24 cellular contexts compared by ENCODE assay signal in the genomic region with DNA sequence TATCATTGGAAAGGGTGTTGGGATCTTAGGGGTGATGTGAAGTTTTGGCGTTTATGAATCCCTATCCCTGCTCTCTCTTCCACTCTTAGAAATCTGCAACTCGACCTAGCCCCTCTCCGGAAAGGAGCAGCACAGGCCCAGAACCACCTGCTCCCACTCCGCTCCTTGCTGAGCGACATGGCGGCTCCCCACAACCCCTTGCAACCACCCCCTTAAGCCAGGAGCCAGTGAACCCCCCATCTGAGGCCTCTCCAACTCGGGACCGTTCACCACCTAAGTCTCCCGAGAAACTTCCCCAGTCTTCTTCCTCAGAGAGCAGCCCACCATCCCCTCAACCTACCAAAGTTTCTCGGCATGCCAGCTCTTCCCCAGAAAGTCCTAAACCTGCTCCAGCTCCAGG. TPM values are rescaled to one million over a fixed set of nuclear protein-coding genes. Genes with fewer than 3 reads are reported as not detected.
DNase-seq lines count a peak whose midpoint lies in the region; ATAC-seq and TF ChIP-seq lines count a peak whose summit lies in the region.
"Had no signal": no experiment of that assay in that cellular context is flagged by ENCODE, and none has a peak within 500 bp of the region (broad histone marks: within the 10 kb centered on the region; RNA-seq: fewer than 3 reads in every experiment).

No MANE protein-coding gene starts in this region.

- H3K9me3 Mint-ChIP-seq in activated T-cell treated with anti-CD3 and anti-CD28 coated beads, Interleukin-2, amount 50 U/mL, for 72 hours: no peaks in the 10 kb centered on the region
- no peaks in the 10 kb centered on the region for H3K9me3 Mint-ChIP-seq in CD4-positive, alpha-beta T cell
- H3K9me3 Mint-ChIP-seq in central memory CD8-positive, alpha-beta T cell: no peaks in the 10 kb centered on the region
- peaks cover 0 to under 1% (median 0%) of the 10 kb centered on the region in 7 donors for H3K9me3 Mint-ChIP-seq in naive B cell
- H3K9me3 Mint-ChIP-seq: CD8-positive, alpha-beta T cell had no signal

- intact Hi-C loops in CD4-positive, alpha-beta T cell (cut with DNase I, micrococcal nuclease): no loop called here

- H3K27me3 Mint-ChIP-seq in activated T-cell treated with anti-CD3 and anti-CD28 coated beads, Interleukin-2, amount 50 U/mL, for 72 hours (ENCODE audit: low read depth): no peaks in the 10 kb centered on the region
- no peaks in the 10 kb centered on the region for H3K27me3 Mint-ChIP-seq in CD4-positive, alpha-beta T cell
- no peaks in the 10 kb centered on the region for H3K27me3 Mint-ChIP-seq in central memory CD8-positive, alpha-beta T cell
- H3K27me3 Mint-ChIP-seq in naive B cell: no peaks in the 10 kb centered on the region

- POLR2A ChIA-PET in CD4-positive, alpha-beta T cell (lab: Charles Lee): no interaction called here

- ATAC-seq in activated T-cell treated with anti-CD3 and anti-CD28 coated beads, Interleukin-2, amount 50 U/mL, for 72 hours (replicated peaks in 1 of 2): no peak
- no peak for ATAC-seq in CD4-positive, alpha-beta T cell (ENCODE audit: poor library complexity)
- no peak for ATAC-seq in central memory CD8-positive, alpha-beta T cell (replicated peaks; ENCODE audit: extremely low read depth, poor library complexity, severe bottlenecking)
- ATAC-seq in naive B cell (ENCODE audit: low read depth in 2 of 2): no peak
- ATAC-seq: CD8-positive, alpha-beta T cell had no signal

- H3K27ac ChIP-seq in CD4-positive, alpha-beta T cell (ENCODE audit: low read depth, low read length): no peak overlapping the region
- H3K27ac ChIP-seq: BLaER1 treated with 17β-estradiol and CSF1 and Interleukin-3, amounts not matched to agents 10 nM and 100 nM; GM23248; PC-9 had no signal

- no peak for TF ChIP-seq CTCF in CD4-positive, alpha-beta T cell (IDR thresholded peaks at IDR 0.05)

- H3K27ac Mint-ChIP-seq in activated T-cell treated with anti-CD3 and anti-CD28 coated beads, Interleukin-2, amount 50 U/mL, for 72 hours: peak overlapping the region; percentile 12
- peak overlapping the region; percentile 16 for H3K27ac Mint-ChIP-seq in CD4-positive, alpha-beta T cell
- H3K27ac Mint-ChIP-seq in central memory CD8-positive, alpha-beta T cell (ENCODE audit: low read depth): peak overlapping the region; percentile 42
- H3K27ac Mint-ChIP-seq in naive B cell: peak overlapping the region; percentile 15 to 82 (median 50)
- H3K27ac Mint-ChIP-seq: CD8-positive, alpha-beta T cell had no signal

- H3K27me3 ChIP-seq in CD4-positive, alpha-beta T cell (ENCODE audit: control insufficient read depth, insufficient read depth, low read length): no peaks in the 10 kb centered on the region
- H3K27me3 ChIP-seq: BLaER1 treated with 17β-estradiol and CSF1 and Interleukin-3, amounts not matched to agents 10 nM and 100 nM had no signal

- no peak overlapping the region for H3K4me3 Mint-ChIP-seq in activated T-cell treated with anti-CD3 and anti-CD28 coated beads, Interleukin-2, amount 50 U/mL, for 72 hours
- peak overlapping the region; percentile 25 for H3K4me3 Mint-ChIP-seq in CD4-positive, alpha-beta T cell
- no peak overlapping the region for H3K4me3 Mint-ChIP-seq in central memory CD8-positive, alpha-beta T cell
- no peak overlapping the region for H3K4me3 Mint-ChIP-seq in naive B cell
- H3K4me3 Mint-ChIP-seq: CD8-positive, alpha-beta T cell had no signal

- CTCF ChIA-PET in CD4-positive, alpha-beta T cell (lab: Charles Lee): no interaction called here

- H3K9me3 ChIP-seq in CD4-positive, alpha-beta T cell (ENCODE audit: control insufficient read depth, low read length): no peaks in the 10 kb centered on the region
- H3K9me3 ChIP-seq: BLaER1 treated with 17β-estradiol and CSF1 and Interleukin-3, amounts not matched to agents 10 nM and 100 nM; HAP-1 had no signal

- peaks cover 57 to 83% of the 10 kb centered on the region in 2 donors for H3K36me3 Mint-ChIP-seq in activated T-cell treated with anti-CD3 and anti-CD28 coated beads, Interleukin-2, amount 50 U/mL, for 72 hours (ENCODE audit: insufficient read depth in 2 of 2)
- H3K36me3 Mint-ChIP-seq in CD4-positive, alpha-beta T cell (ENCODE audit: low read depth): peaks cover 100% of the 10 kb centered on the region
- peaks cover 97% of the 10 kb centered on the region for H3K36me3 Mint-ChIP-seq in central memory CD8-positive, alpha-beta T cell (ENCODE audit: insufficient read depth)
- peaks cover 60 to 90% of the 10 kb centered on the region in 2 donors for H3K36me3 Mint-ChIP-seq in naive B cell

- H3K4me1 Mint-ChIP-seq in activated T-cell treated with anti-CD3 and anti-CD28 coated beads, Interleukin-2, amount 50 U/mL, for 72 hours (ENCODE audit: low read depth): peaks cover 24% of the 10 kb centered on the region
- H3K4me1 Mint-ChIP-seq in CD4-positive, alpha-beta T cell (ENCODE audit: low read depth): peaks cover 46% of the 10 kb centered on the region
- peaks cover 63% of the 10 kb centered on the region for H3K4me1 Mint-ChIP-seq in central memory CD8-positive, alpha-beta T cell
- peaks cover 21 to 48% (median 42%) of the 10 kb centered on the region in 3 donors for H3K4me1 Mint-ChIP-seq in naive B cell

- DNase-seq in activated T-cell treated with anti-CD3 and anti-CD28 coated beads, Interleukin-2, amount 50 U/mL, for 72 hours: no peak
- DNase-seq in activated T-cell treated with anti-CD3 and anti-CD28 coated beads, Interleukin-2, amount 50 U/mL, for 48 hours: no peak
- no peak for DNase-seq in CD4-positive, alpha-beta T cell
- no peak for DNase-seq in central memory CD8-positive, alpha-beta T cell (ENCODE audit: low spot score in 2 of 2)
- no peak for DNase-seq in naive B cell
- no peak for DNase-seq in NCI-H2171 (lab: John Stamatoyannopoulos, UW)
- DNase-seq in NCI-H1417 (lab: John Stamatoyannopoulos, UW): no peak
- DNase-seq: 8988T; CD8-positive, alpha-beta T cell; DMS153; GM23248; KBM-7; NCI-H1092; NCI-H146; NCI-H2029; NCI-H226; NCI-H510A treated with DMSO at 0.1 percent for 48 hours; NCI-H748 treated with DMSO at 0.1 percent for 48 hours; PC-9; RPMI8226; SIG-M5 had no signal

RNA-seq across cellular contexts. Expression of a gene that starts 9.0 kb away (rescaled TPM):
- total RNA-seq in activated T-cell treated with anti-CD3 and anti-CD28 coated beads, Interleukin-2, amount 50 U/mL, for 72 hours: 100 to 1,000 TPM; 696 to 731 TPM
- 1,000 to 10,000 TPM; 1,187 to 1,199 TPM for total RNA-seq in CD4-positive, alpha-beta T cell
- 100 to 1,000 TPM in 1 of 6 donors, 10 to 100 TPM in 5; 25.0 to 147 (median 45.1) TPM for polyA plus RNA-seq in naive B cell (ENCODE audit: low read depth in 6 of 6)

RNA-seq across cellular contexts. Expression of a gene that starts 15.6 kb away (rescaled TPM):
- 100 to 1,000 TPM; 158 to 208 TPM for total RNA-seq in activated T-cell treated with anti-CD3 and anti-CD28 coated beads, Interleukin-2, amount 50 U/mL, for 72 hours
- 100 to 1,000 TPM; 102 to 103 TPM for total RNA-seq in CD4-positive, alpha-beta T cell
- polyA plus RNA-seq in naive B cell (ENCODE audit: low read depth in 6 of 6): 100 to 1,000 TPM; 159 to 241 (median 203) TPM

RNA-seq across cellular contexts. Expression of a gene that starts 25.9 kb away (rescaled TPM):
- total RNA-seq in activated T-cell treated with anti-CD3 and anti-CD28 coated beads, Interleukin-2, amount 50 U/mL, for 72 hours: under 1 TPM in 1 of 2 donors, not detected in 1; 0.46 TPM
- total RNA-seq in CD4-positive, alpha-beta T cell: not detected
- not detected for polyA plus RNA-seq in naive B cell (ENCODE audit: low read depth in 6 of 6)
- total RNA-seq: CD8-positive, alpha-beta T cell; GM23248 had no signal
- polyA plus RNA-seq: GM23248 had no signal

RNA-seq across cellular contexts. Expression of a gene that starts 36.8 kb away (rescaled TPM):
- total RNA-seq in activated T-cell treated with anti-CD3 and anti-CD28 coated beads, Interleukin-2, amount 50 U/mL, for 72 hours: under 1 TPM in 1 of 2 donors, not detected in 1; 0.29 TPM
- total RNA-seq in CD4-positive, alpha-beta T cell: not detected
- not detected for polyA plus RNA-seq in naive B cell (ENCODE audit: low read depth in 6 of 6)
- total RNA-seq: CD8-positive, alpha-beta T cell; G401; GM23248; PC-9 had no signal
- polyA plus RNA-seq: GM23248 had no signal

RNA-seq across cellular contexts. Expression of a gene that starts 41.4 kb away (rescaled TPM):
- 1 to 10 TPM; 7.6 to 8.8 TPM for total RNA-seq in activated T-cell treated with anti-CD3 and anti-CD28 coated beads, Interleukin-2, amount 50 U/mL, for 72 hours
- total RNA-seq in CD4-positive, alpha-beta T cell: under 1 TPM; 0.28 to 0.44 TPM
- polyA plus RNA-seq in naive B cell (ENCODE audit: low read depth in 6 of 6): under 1 TPM in 1 of 6 donors, not detected in 5; 0.36 TPM
